Comparison of ENCODE assay signal across 18 cellular contexts in genomic region chr15:93965491-93965890, GRCh38.
"Had no signal": no experiment of that assay in that cellular context is flagged by ENCODE, and none has a peak within 500 bp of the region (broad histone marks: within the 10 kb centered on the region; RNA-seq: fewer than 3 reads in every experiment).

No MANE protein-coding gene starts in this region.

- H3K9me3 Mint-ChIP-seq: mesothelial cell of epicardium had no signal

- H3K27ac Mint-ChIP-seq: mesothelial cell of epicardium, naive B cell had no signal

- H3K36me3 Mint-ChIP-seq: mesothelial cell of epicardium, naive B cell had no signal

- H3K4me1 Mint-ChIP-seq: naive B cell had no signal

- DNase-seq: dermis blood vessel endothelial cell; dorsolateral prefrontal cortex; effector CD4-positive, alpha-beta T cell; effector memory CD4-positive, alpha-beta T cell; foreskin keratinocyte; gastrocnemius medialis; glutamatergic neuron; head of caudate nucleus; heart right ventricle; hippocampal formation; left cardiac atrium; left lung; left ventricle myocardium superior; lower lobe of right lung; mesenchymal stem cell; mucosa of descending colon; naive B cell had no signal

- H3K4me3 Mint-ChIP-seq: mesothelial cell of epicardium, naive B cell had no signal

- ATAC-seq: foreskin keratinocyte, gastrocnemius medialis, heart right ventricle, left cardiac atrium, left lung, left ventricle myocardium superior, lower lobe of right lung, mucosa of descending colon had no signal
